In genomic region chr2:143758629-143759330, GRCh38 we compare ENCODE assay signal across 1 cellular context.
TF ChIP-seq lines count a peak whose summit lies in the region.

No MANE protein-coding gene starts in this region.

TF ChIP-seq in WTC11, 78 proteins besides CTCF, POLR2A, EP300 and RAD21 (continued from another document):
- TF ChIP-seq ARID4B (CRISPR knock-in tag; IDR thresholded peaks at IDR 0.05; ENCODE audit: borderline replicate concordance): no peak
